In the genomic region with DNA sequence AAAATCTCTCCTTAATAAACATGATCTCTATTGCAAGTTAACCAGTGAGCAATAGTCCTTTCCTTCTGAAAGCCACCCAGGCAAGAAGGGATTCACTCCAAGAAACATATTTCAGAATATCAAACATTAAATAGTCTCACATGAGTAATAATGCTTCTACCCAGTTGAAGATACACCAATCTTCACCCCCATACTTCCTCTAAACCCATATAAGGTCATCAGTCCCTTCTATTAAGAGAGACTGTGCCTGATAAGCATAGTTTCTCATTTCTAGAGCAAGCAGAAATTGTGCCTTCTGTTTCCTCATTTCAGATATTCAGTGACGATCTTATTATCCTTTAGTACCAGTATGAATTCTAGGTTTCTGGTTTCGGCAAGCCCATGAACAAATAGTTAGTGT, we compare ENCODE assay signal across 29 cellular contexts.
"Had no signal": no experiment of that assay in that cellular context is flagged by ENCODE, and none has a peak within 500 bp of the region (broad histone marks: within the 10 kb centered on the region; RNA-seq: fewer than 3 reads in every experiment).

No MANE protein-coding gene starts in this region.

- H3K27me3 Mint-ChIP-seq: activated CD8-positive, alpha-beta T cell treated with anti-CD3 and anti-CD28 coated beads for 36 hours; activated naive CD8-positive, alpha-beta T cell treated with anti-CD3 and anti-CD28 coated beads, Interleukin-2, amount 10 ng/mL, durations not matched to agents 7 days and 5 days had no signal

- FAIRE-seq: bronchial epithelial cell, K562, RCC 7860 had no signal

- H3K9me3 ChIP-seq: adrenal gland had no signal

- H3K27ac ChIP-seq: adrenal gland, VCaP had no signal

- H3K4me3 ChIP-seq: adrenal gland, K562 had no signal

- ATAC-seq: activated CD8-positive, alpha-beta T cell treated with anti-CD3 and anti-CD28 coated beads for 36 hours; K562; PC-3 had no signal

- DNase-seq: activated CD4-positive, alpha-beta T cell treated with anti-CD3 and anti-CD28 coated beads, Interleukin-2, amount 50 U/mL, for 1 hour; activated CD4-positive, CD25-positive, alpha-beta regulatory T cell; activated CD8-positive, alpha-beta memory T cell treated with anti-CD3 and anti-CD28 coated beads, Interleukin-2, amount 50 U/mL, for 48 hours; activated CD8-positive, alpha-beta T cell treated with anti-CD3 and anti-CD28 coated beads for 36 hours; activated naive CD4-positive, alpha-beta T cell treated with anti-CD3 and anti-CD28 coated beads, Interleukin-2, amount 50 U/mL, for 16 hours; activated naive CD8-positive, alpha-beta T cell treated with anti-CD3 and anti-CD28 coated beads, Interleukin-2, amount 10 ng/mL, durations not matched to agents 7 days and 5 days; activated T-cell treated with anti-CD3 and anti-CD28 coated beads, Interleukin-2, amount 50 U/mL, for 1 hour; adrenal gland; aorta; central memory CD4-positive, alpha-beta T cell; Karpas-422; MM.1S; NCI-H1092; NCI-H1417; NCI-H1694; NCI-H2029; NCI-H2107; NCI-H2171 treated with DMSO at 0.1 percent for 48 hours; NCI-H226; NCI-H526; NCI-H774; NK-92 treated with Interleukin-12 subunit alpha and Interleukin-12 subunit beta, amount 100 ng/mL, for 24 hours; PC-3; SHP77 treated with DMSO at 0.1 percent for 48 hours had no signal

- H3K4me3 Mint-ChIP-seq: activated CD8-positive, alpha-beta T cell treated with anti-CD3 and anti-CD28 coated beads for 36 hours; activated naive CD8-positive, alpha-beta T cell treated with anti-CD3 and anti-CD28 coated beads, Interleukin-2, amount 10 ng/mL, durations not matched to agents 7 days and 5 days; T-helper 1 cell treated with Interleukin-12 subunit alpha and Interleukin-12 subunit beta and Interleukin-4 antibody, amounts not matched to agents 30 μg/mL and 1 μg/mL, for 36 hours had no signal

- H3K36me3 ChIP-seq: adrenal gland had no signal

- H3K27ac Mint-ChIP-seq: activated CD8-positive, alpha-beta T cell treated with anti-CD3 and anti-CD28 coated beads for 36 hours; activated naive CD8-positive, alpha-beta T cell treated with anti-CD3 and anti-CD28 coated beads, Interleukin-2, amount 10 ng/mL, durations not matched to agents 7 days and 5 days; T-helper 1 cell treated with Interleukin-12 subunit alpha and Interleukin-12 subunit beta and Interleukin-4 antibody, amounts not matched to agents 30 μg/mL and 1 μg/mL, for 36 hours had no signal

- H3K27me3 ChIP-seq: adrenal gland had no signal
